In genomic region chr6:166490671-166491500, GRCh38 we compare ENCODE assay signal across 11 cellular contexts.
A peak's percentile ranks its signal among the peaks of the same experiment; 100 is the strongest.
DNase-seq lines count a peak whose midpoint lies in the region; ATAC-seq and FAIRE-seq lines count a peak whose summit lies in the region.
"Had no signal": no experiment of that assay in that cellular context is flagged by ENCODE, and none has a peak within 500 bp of the region (broad histone marks: within the 10 kb centered on the region; RNA-seq: fewer than 3 reads in every experiment).

No MANE protein-coding gene starts in this region.

- FAIRE-seq in HTR-8/SVneo (lab: Jason Lieb, UNC) = no peak
- FAIRE-seq: pancreas had no signal

- intact Hi-C loops in activated T-helper 2 cell treated with anti-CD3 and anti-CD28 coated beads, Interferon-gamma antibody, Interleukin-2, Interleukin-4, amounts not matched to agents 10 μg/mL and 5 μg/mL and 100 μg/mL, durations not matched to agents 14 hours and 24 hours and 36 hours (cut with micrococcal nuclease) = no loop called here

- H3K9me3 Mint-ChIP-seq in activated T-cell treated with anti-CD3 and anti-CD28 coated beads, Interleukin-2, amount 50 U/mL, for 24 hours = peaks cover 8% of the 10 kb centered on the region
- peaks cover 19% of the 10 kb centered on the region for H3K9me3 Mint-ChIP-seq in activated T-helper 2 cell treated with anti-CD3 and anti-CD28 coated beads, Interferon-gamma antibody, Interleukin-2, Interleukin-4, amounts not matched to agents 10 μg/mL and 5 μg/mL and 100 μg/mL, durations not matched to agents 14 hours and 24 hours and 36 hours
- H3K9me3 Mint-ChIP-seq: activated naive CD4-positive, alpha-beta T cell treated with anti-CD3 and anti-CD28 coated beads, Interleukin-2, amount 50 U/mL, for 24 hours had no signal

- peak; percentile 13 for ATAC-seq in left lobe of liver

- H3K36me3 Mint-ChIP-seq in activated T-cell treated with anti-CD3 and anti-CD28 coated beads, Interleukin-2, amount 50 U/mL, for 24 hours (ENCODE audit: low read depth) = peaks cover 11% of the 10 kb centered on the region
- peaks cover 26% of the 10 kb centered on the region for H3K36me3 Mint-ChIP-seq in activated T-helper 2 cell treated with anti-CD3 and anti-CD28 coated beads, Interferon-gamma antibody, Interleukin-2, Interleukin-4, amounts not matched to agents 10 μg/mL and 5 μg/mL and 100 μg/mL, durations not matched to agents 14 hours and 24 hours and 36 hours (ENCODE audit: low read depth)

- no peaks in the 10 kb centered on the region for H3K27me3 Mint-ChIP-seq in activated T-cell treated with anti-CD3 and anti-CD28 coated beads, Interleukin-2, amount 50 U/mL, for 24 hours
- no peaks in the 10 kb centered on the region for H3K27me3 Mint-ChIP-seq in activated T-helper 2 cell treated with anti-CD3 and anti-CD28 coated beads, Interferon-gamma antibody, Interleukin-2, Interleukin-4, amounts not matched to agents 10 μg/mL and 5 μg/mL and 100 μg/mL, durations not matched to agents 14 hours and 24 hours and 36 hours (ENCODE audit: low read depth)
- H3K27me3 Mint-ChIP-seq: activated naive CD4-positive, alpha-beta T cell treated with anti-CD3 and anti-CD28 coated beads, Interleukin-2, amount 50 U/mL, for 24 hours had no signal

- DNase-seq in DMS79 (lab: John Stamatoyannopoulos, UW) (peak; percentile 87), NCI-H2107 treated with DMSO at 0.1 percent for 48 hours (lab: John Stamatoyannopoulos, UW; ENCODE audit: unreplicated experiment) (peak; percentile 60), astrocyte of the hippocampus (ENCODE audit: low read depth, low spot score) (peak; percentile 55), left lobe of liver (ENCODE audit: low spot score) (no peak), HTR-8/SVneo (ENCODE audit: insufficient read length, low spot score) (no peak)
- no peak for DNase-seq in stimulated activated CD4-positive, alpha-beta T cell treated with anti-CD3 and anti-CD28 coated beads, Interleukin-1b, Interleukin-23, amount 100 ng/mL, for 48 hours
- DNase-seq in activated T-cell treated with anti-CD3 and anti-CD28 coated beads, Interleukin-2, amount 50 U/mL, for 24 hours = no peak
- DNase-seq in activated T-helper 2 cell treated with anti-CD3 and anti-CD28 coated beads, Interferon-gamma antibody, Interleukin-2, Interleukin-4, amounts not matched to agents 10 μg/mL and 5 μg/mL and 100 μg/mL, durations not matched to agents 14 hours and 24 hours and 36 hours (ENCODE audit: low spot score) = no peak
- DNase-seq: NCI-H1048, pancreas had no signal

- no peak overlapping the region for H3K4me3 Mint-ChIP-seq in activated T-cell treated with anti-CD3 and anti-CD28 coated beads, Interleukin-2, amount 50 U/mL, for 24 hours
- H3K4me3 Mint-ChIP-seq in activated T-helper 2 cell treated with anti-CD3 and anti-CD28 coated beads, Interferon-gamma antibody, Interleukin-2, Interleukin-4, amounts not matched to agents 10 μg/mL and 5 μg/mL and 100 μg/mL, durations not matched to agents 14 hours and 24 hours and 36 hours (ENCODE audit: low read depth) = no peak overlapping the region
- H3K4me3 Mint-ChIP-seq: activated naive CD4-positive, alpha-beta T cell treated with anti-CD3 and anti-CD28 coated beads, Interleukin-2, amount 50 U/mL, for 24 hours had no signal

- no peak overlapping the region for H3K27ac Mint-ChIP-seq in activated T-cell treated with anti-CD3 and anti-CD28 coated beads, Interleukin-2, amount 50 U/mL, for 24 hours
- H3K27ac Mint-ChIP-seq in activated T-helper 2 cell treated with anti-CD3 and anti-CD28 coated beads, Interferon-gamma antibody, Interleukin-2, Interleukin-4, amounts not matched to agents 10 μg/mL and 5 μg/mL and 100 μg/mL, durations not matched to agents 14 hours and 24 hours and 36 hours = no peak overlapping the region

- peaks cover 34% of the 10 kb centered on the region for H3K4me1 Mint-ChIP-seq in activated T-cell treated with anti-CD3 and anti-CD28 coated beads, Interleukin-2, amount 50 U/mL, for 24 hours (ENCODE audit: low read depth)
- peaks cover 18% of the 10 kb centered on the region for H3K4me1 Mint-ChIP-seq in activated T-helper 2 cell treated with anti-CD3 and anti-CD28 coated beads, Interferon-gamma antibody, Interleukin-2, Interleukin-4, amounts not matched to agents 10 μg/mL and 5 μg/mL and 100 μg/mL, durations not matched to agents 14 hours and 24 hours and 36 hours (ENCODE audit: low read depth)

Comparison
In these comparisons a context has a peak if more than half of its experiments do, and no peak if none do; other contexts are left out.
1. DNase-seq: peak in DMS79 (single experiment), NCI-H2107 treated with DMSO at 0.1 percent for 48 hours (single experiment) and astrocyte of the hippocampus (single experiment); none in left lobe of liver (single experiment), HTR-8/SVneo (single experiment), stimulated activated CD4-positive, alpha-beta T cell treated with anti-CD3 and anti-CD28 coated beads, Interleukin-1b, Interleukin-23, amount 100 ng/mL, for 48 hours (single experiment), activated T-cell treated with anti-CD3 and anti-CD28 coated beads, Interleukin-2, amount 50 U/mL, for 24 hours (single experiment) and activated T-helper 2 cell treated with anti-CD3 and anti-CD28 coated beads, Interferon-gamma antibody, Interleukin-2, Interleukin-4, amounts not matched to agents 10 μg/mL and 5 μg/mL and 100 μg/mL, durations not matched to agents 14 hours and 24 hours and 36 hours (single experiment).